20 cellular contexts compared by ENCODE assay signal in genomic region chr11:44999068-44999467, GRCh38. TPM values are rescaled to one million over a fixed set of nuclear protein-coding genes. Genes with fewer than 3 reads are reported as not detected.
A peak's percentile ranks its signal among the peaks of the same experiment; 100 is the strongest.
DNase-seq lines count a peak whose midpoint lies in the region; ATAC-seq, FAIRE-seq and TF ChIP-seq lines count a peak whose summit lies in the region.
"Had no signal": no experiment of that assay in that cellular context is flagged by ENCODE, and none has a peak within 500 bp of the region (broad histone marks: within the 10 kb centered on the region; RNA-seq: fewer than 3 reads in every experiment).

No MANE protein-coding gene starts in this region.

- H3K36me3 Mint-ChIP-seq in activated CD8-positive, alpha-beta memory T cell treated with anti-CD3 and anti-CD28 coated beads, Interleukin-2, amount 10 ng/mL, durations not matched to agents 7 days and 5 days, result no peaks in the 10 kb centered on the region
- H3K36me3 Mint-ChIP-seq: CD8-positive, alpha-beta T cell; IgD-negative memory B cell had no signal

- H3K4me1 Mint-ChIP-seq in activated CD8-positive, alpha-beta memory T cell treated with anti-CD3 and anti-CD28 coated beads, Interleukin-2, amount 10 ng/mL, durations not matched to agents 7 days and 5 days, result no peaks in the 10 kb centered on the region
- H3K4me1 Mint-ChIP-seq: GM23338, IgD-negative memory B cell had no signal

- H3K36me3 ChIP-seq in WERI-Rb-1 (no peaks in the 10 kb centered on the region), small intestine (ENCODE audit: control insufficient read depth in 2 of 2, insufficient read depth in 2 of 2, low read length in 2 of 2) (no peaks in the 10 kb centered on the region)

- H3K27me3 Mint-ChIP-seq in activated CD8-positive, alpha-beta memory T cell treated with anti-CD3 and anti-CD28 coated beads, Interleukin-2, amount 10 ng/mL, durations not matched to agents 7 days and 5 days, result peaks cover 8% of the 10 kb centered on the region

- WGBS in small intestine, 3 donors, result 91 to 100% (median 91%) methylated on average over 2 of the region's 2 CpGs

- no peak overlapping the region for H3K27ac Mint-ChIP-seq in activated CD8-positive, alpha-beta memory T cell treated with anti-CD3 and anti-CD28 coated beads, Interleukin-2, amount 10 ng/mL, durations not matched to agents 7 days and 5 days
- H3K27ac Mint-ChIP-seq: CD8-positive, alpha-beta T cell; GM23338; IgD-negative memory B cell had no signal

- CTCF ChIA-PET in activated CD8-positive, alpha-beta memory T cell treated with anti-CD3 and anti-CD28 coated beads, Interleukin-2, amount 10 ng/mL, durations not matched to agents 7 days and 5 days (lab: Charles Lee), result interaction anchor here (0.7 to 1.1 kb wide), 3 partner anchors 23 to 574 kb away, joined by 4 to 5 read pairs (median 4); no protein-coding TSS in a partner anchor

- H3K4me3 ChIP-seq in WERI-Rb-1 (ENCODE audit: low read depth, low read length) (no peak overlapping the region), small intestine (ENCODE audit: low read depth in 1 of 2, low read length in 2 of 2) (no peak overlapping the region)
- H3K4me3 ChIP-seq: A549, GM23338 had no signal

- no peak for TF ChIP-seq CTCF in WERI-Rb-1 (IDR thresholded peaks at IDR 0.05; ENCODE audit: low read depth, low read length)

- DNase-seq in activated CD8-positive, alpha-beta memory T cell treated with anti-CD3 and anti-CD28 coated beads, Interleukin-2, amount 10 ng/mL, durations not matched to agents 7 days and 5 days, result peak; percentile 27
- DNase-seq in activated CD8-positive, alpha-beta memory T cell treated with anti-CD3 and anti-CD28 coated beads, Interleukin-2, amount 50 U/mL, for 4 hours, result no peak
- DNase-seq in WERI-Rb-1 (no peak), myocyte (ENCODE audit: low read depth) (peak; percentile 86), dedifferentiated amniotic fluid mesenchymal stem cell (ENCODE audit: extremely low spot score) (no peak), small intestine (no peak)
- no peak for DNase-seq in activated effector memory CD4-positive, alpha-beta T cell treated with anti-CD3 and anti-CD28 coated beads, Interleukin-2, amount 50 U/mL, for 16 hours
- DNase-seq: AML-193; Calu3; CD8-positive, alpha-beta T cell; DMS79 treated with DMSO at 0.1 percent for 48 hours; GF-D8; HCEC 1CT had no signal

- no peaks in the 10 kb centered on the region for H3K27me3 ChIP-seq in WERI-Rb-1 (ENCODE audit: insufficient read depth, low read depth, severe bottlenecking)
- peaks cover 0 to 3% of the 10 kb centered on the region in 2 donors for H3K27me3 ChIP-seq in small intestine (ENCODE audit: control insufficient read depth in 2 of 2, insufficient read depth in 2 of 2, low read length in 2 of 2)

- peak overlapping the region; percentile 95 for H3K27ac ChIP-seq in WERI-Rb-1
- H3K27ac ChIP-seq in small intestine (ENCODE audit: low read depth in 1 of 2, low read length in 1 of 2), result no peak overlapping the region
- H3K27ac ChIP-seq: 22Rv1, A549 had no signal

- FAIRE-seq in small intestine (lab: Jason Lieb, UNC), result no peak
- FAIRE-seq: A549, H54, HepG2, HTR-8/SVneo had no signal

- H3K9me3 Mint-ChIP-seq in activated CD8-positive, alpha-beta memory T cell treated with anti-CD3 and anti-CD28 coated beads, Interleukin-2, amount 10 ng/mL, durations not matched to agents 7 days and 5 days (ENCODE audit: low read depth), result no peaks in the 10 kb centered on the region
- H3K9me3 Mint-ChIP-seq: CD8-positive, alpha-beta T cell; GM23338 had no signal

- no peak overlapping the region for H3K4me3 Mint-ChIP-seq in activated CD8-positive, alpha-beta memory T cell treated with anti-CD3 and anti-CD28 coated beads, Interleukin-2, amount 10 ng/mL, durations not matched to agents 7 days and 5 days
- H3K4me3 Mint-ChIP-seq: CD8-positive, alpha-beta T cell; GM23338; IgD-negative memory B cell had no signal

- ATAC-seq in activated CD8-positive, alpha-beta memory T cell treated with anti-CD3 and anti-CD28 coated beads, Interleukin-2, amount 10 ng/mL, durations not matched to agents 7 days and 5 days, result no peak
- ATAC-seq: A549; CD8-positive, alpha-beta T cell; GM23338; HepG2 had no signal

- no peaks in the 10 kb centered on the region for H3K9me3 ChIP-seq in WERI-Rb-1 (ENCODE audit: severe bottlenecking)
- H3K9me3 ChIP-seq in small intestine (ENCODE audit: control insufficient read depth, low read depth), result no peaks in the 10 kb centered on the region
- H3K9me3 ChIP-seq: A549 had no signal

- H3K4me1 ChIP-seq in small intestine (ENCODE audit: control insufficient read depth in 2 of 2, insufficient read depth in 1 of 2, low read depth in 1 of 2, low read length in 1 of 2), result no peaks in the 10 kb centered on the region
- H3K4me1 ChIP-seq: A549 had no signal

RNA-seq across cellular contexts. Expression of gene TP53I11, which starts 48.4 kb away (rescaled TPM):
- total RNA-seq in activated CD8-positive, alpha-beta memory T cell treated with anti-CD3 and anti-CD28 coated beads, Interleukin-2, amount 10 ng/mL, durations not matched to agents 7 days and 5 days, result 1 to 10 TPM; 2.2 to 3.7 TPM
- 26.1 and 33.4 TPM in 2 replicates for total RNA-seq in myocyte
- polyA plus RNA-seq in myocyte (2012), result 41.7 TPM
- 100 to 1,000 TPM in 1 of 3 donors, 10 to 100 TPM in 1, 1 to 10 TPM in 1; 6.8 to 105 (median 11.2) TPM for polyA plus RNA-seq in small intestine
- total RNA-seq: HepG2 had no signal
- polyA plus RNA-seq: HepG2 had no signal

Comparison
In these comparisons a context has a peak if more than half of its experiments do, and no peak if none do; other contexts are left out.
1. DNase-seq: peak in activated CD8-positive, alpha-beta memory T cell treated with anti-CD3 and anti-CD28 coated beads, Interleukin-2, amount 10 ng/mL, durations not matched to agents 7 days and 5 days (single experiment) and myocyte (single experiment); none in activated CD8-positive, alpha-beta memory T cell treated with anti-CD3 and anti-CD28 coated beads, Interleukin-2, amount 50 U/mL, for 4 hours (single experiment), WERI-Rb-1 (single experiment), dedifferentiated amniotic fluid mesenchymal stem cell (single experiment), small intestine (single experiment) and activated effector memory CD4-positive, alpha-beta T cell treated with anti-CD3 and anti-CD28 coated beads, Interleukin-2, amount 50 U/mL, for 16 hours (single experiment).